ENCODE assay signal across 8 cellular contexts in genomic region chr15:51726302-51727073, GRCh38.
A peak's percentile ranks its signal among the peaks of the same experiment; 100 is the strongest.
DNase-seq lines count a peak whose midpoint lies in the region; ATAC-seq and TF ChIP-seq lines count a peak whose summit lies in the region.

No MANE protein-coding gene starts in this region.

- CTCF ChIA-PET in AG04449 (lab: Yijun Ruan, JAX) = interaction anchor here (1.0 kb wide), 1 partner anchor 10 kb away, joined by 3 read pairs; no protein-coding TSS in a partner anchor

- no peak for TF ChIP-seq CTCF in AG04449 (IDR thresholded peaks at IDR 0.05; ENCODE audit: insufficient read depth, low read length, missing control alignments)

- DNase-seq in AG04449 (ENCODE audit: low read depth, low spot score) = peak; percentile 56
- DNase-seq in NCI-H2196 (lab: John Stamatoyannopoulos, UW; ENCODE audit: unreplicated experiment) = peak; percentile 65
- peak; percentile 93 for DNase-seq in amniotic epithelial cell (ENCODE audit: low read depth)
- peak; percentile 93 for DNase-seq in iris pigment epithelial cell (ENCODE audit: low read depth)
- peak; percentile 49 for DNase-seq in stimulated activated naive CD8-positive, alpha-beta T cell treated with anti-CD3 and anti-CD28 coated beads, Interleukin-15, Interleukin-2, amounts not matched to agents 100 U/mL and 50 U/mL, for 24 hours
- no peak for DNase-seq in NCI-H1048 (lab: John Stamatoyannopoulos, UW)

- POLR2A ChIA-PET in AG04449 (lab: Yijun Ruan, JAX) = interaction anchor here (0.7 kb wide), 1 partner anchor 104 kb away, joined by 4 read pairs; the partner anchor contains the start of gene DMXL2

- ATAC-seq in GM18502 (IDR thresholded peaks at IDR 0.05; ENCODE audit: poor library complexity, unreplicated experiment) = peak; percentile 93
- peak; percentile 83 for ATAC-seq in HG02884 (IDR thresholded peaks at IDR 0.05; ENCODE audit: unreplicated experiment)
- ATAC-seq in stimulated activated naive CD8-positive, alpha-beta T cell treated with anti-CD3 and anti-CD28 coated beads, Interleukin-15, Interleukin-2, amounts not matched to agents 100 U/mL and 50 U/mL, for 24 hours = peak; percentile 94

- no peak overlapping the region for H3K4me3 ChIP-seq in AG04449 (ENCODE audit: low read depth, low read length)
